1 cellular context compared by ENCODE assay signal in genomic region chr14:50045039-50045711, GRCh38.
A peak's percentile ranks its signal among the peaks of the same experiment; 100 is the strongest.
TF ChIP-seq lines count a peak whose summit lies in the region.

No MANE protein-coding gene starts in this region.

TF ChIP-seq in GM12878, 131 proteins besides CTCF, POLR2A, EP300 and RAD21 (continued from another document and continues in another):
- TF ChIP-seq CUX1 (IDR thresholded peaks at IDR 0.05; ENCODE audit: insufficient replicate concordance, low read depth, low read length) (no peak), GATAD2B (conservative IDR thresholded peaks at IDR 0.05; ENCODE audit: low read depth) (no peak), E2F8 (IDR thresholded peaks at IDR 0.05; ENCODE audit: low read depth, partially characterized antibody) (no peak), LARP7 (IDR thresholded peaks at IDR 0.05) (no peak), MTA2 (IDR thresholded peaks at IDR 0.05; ENCODE audit: low read depth) (0 out of 2 replicates have a peak, but pooled peaks have one; percentile 18), HDAC2 (IDR thresholded peaks at IDR 0.05) (no peak), CHD1 (IDR thresholded peaks at IDR 0.05; ENCODE audit: low read depth, low read length) (no peak), RAD51 (IDR thresholded peaks at IDR 0.05) (0 out of 2 replicates have a peak, but pooled peaks have one; percentile 16), MTA3 (IDR thresholded peaks at IDR 0.05; ENCODE audit: borderline replicate concordance, low read length) (no peak), SMC3 (IDR thresholded peaks at IDR 0.05; ENCODE audit: borderline replicate concordance, low read length) (peak; percentile 6; the same call in 1 of the 2 replicates), MLLT1 (IDR thresholded peaks at IDR 0.05) (0 out of 2 replicates have a peak, but pooled peaks have one; percentile 30), POLR2AphosphoS5 (IDR thresholded peaks at IDR 0.05; ENCODE audit: low read length) (no peak), RELB (IDR thresholded peaks at IDR 0.05; ENCODE audit: low read depth) (peak; percentile 61; the same call in 1 of the 2 replicates), ATF3 (IDR thresholded peaks at IDR 0.05; ENCODE audit: borderline replicate concordance, extremely low read depth, low read depth, low read length) (no peak), CBX5 (IDR thresholded peaks at IDR 0.05; ENCODE audit: low read depth) (0 out of 2 replicates have a peak, but pooled peaks have one; percentile 51), SUZ12 (IDR thresholded peaks at IDR 0.05; ENCODE audit: unreplicated experiment) (no peak), HCFC1 (IDR thresholded peaks at IDR 0.05; ENCODE audit: low read length) (no peak), PAX8 (IDR thresholded peaks at IDR 0.05) (no peak), ZNF687 (IDR thresholded peaks at IDR 0.05) (peak; percentile 99), IKZF1 (conservative IDR thresholded peaks at IDR 0.05) (peak; percentile 72), EED (IDR thresholded peaks at IDR 0.05; ENCODE audit: low read depth) (peak; percentile 56), RB1 (IDR thresholded peaks at IDR 0.05; ENCODE audit: borderline replicate concordance) (no peak), HDGF (IDR thresholded peaks at IDR 0.05) (peak; percentile 61; the same call in 1 of the 2 replicates), RFX5 (IDR thresholded peaks at IDR 0.05; ENCODE audit: low read depth, low read length) (no peak), ZZZ3 (IDR thresholded peaks at IDR 0.05; ENCODE audit: control insufficient read depth, insufficient read length, low read depth) (no peak), MYB (IDR thresholded peaks at IDR 0.05; ENCODE audit: borderline replicate concordance, low read depth, low read length) (no peak), USF2 (IDR thresholded peaks at IDR 0.05; ENCODE audit: borderline replicate concordance, low read depth, low read length) (no peak), MAX (IDR thresholded peaks at IDR 0.05; ENCODE audit: low read depth, low read length) (peak; percentile 89), SIX5 (IDR thresholded peaks at IDR 0.05; ENCODE audit: low read depth, low read length, severe bottlenecking) (no peak), ZNF274 (IDR thresholded peaks at IDR 0.05; ENCODE audit: insufficient read depth, insufficient read length) (no peak), SMAD1 (IDR thresholded peaks at IDR 0.05; ENCODE audit: low read depth, partially characterized antibody) (no peak), ATF7 (IDR thresholded peaks at IDR 0.05; ENCODE audit: low read depth) (peak; percentile 49; the same call in 1 of the 2 replicates), ATF2 (IDR thresholded peaks at IDR 0.05; ENCODE audit: low read length) (no peak), TBL1XR1 (IDR thresholded peaks at IDR 0.05; ENCODE audit: low read depth, low read length) (0 out of 2 replicates have a peak, but pooled peaks have one; percentile 33), SREBF1 (IDR thresholded peaks at IDR 0.05; ENCODE audit: low read length) (no peak), PRDM15 (CRISPR knock-in tag; IDR thresholded peaks at IDR 0.05) (no peak), KLF5 (IDR thresholded peaks at IDR 0.05; ENCODE audit: partially characterized antibody) (no peak)
